8 cellular contexts compared by ENCODE assay signal in the genomic region with DNA sequence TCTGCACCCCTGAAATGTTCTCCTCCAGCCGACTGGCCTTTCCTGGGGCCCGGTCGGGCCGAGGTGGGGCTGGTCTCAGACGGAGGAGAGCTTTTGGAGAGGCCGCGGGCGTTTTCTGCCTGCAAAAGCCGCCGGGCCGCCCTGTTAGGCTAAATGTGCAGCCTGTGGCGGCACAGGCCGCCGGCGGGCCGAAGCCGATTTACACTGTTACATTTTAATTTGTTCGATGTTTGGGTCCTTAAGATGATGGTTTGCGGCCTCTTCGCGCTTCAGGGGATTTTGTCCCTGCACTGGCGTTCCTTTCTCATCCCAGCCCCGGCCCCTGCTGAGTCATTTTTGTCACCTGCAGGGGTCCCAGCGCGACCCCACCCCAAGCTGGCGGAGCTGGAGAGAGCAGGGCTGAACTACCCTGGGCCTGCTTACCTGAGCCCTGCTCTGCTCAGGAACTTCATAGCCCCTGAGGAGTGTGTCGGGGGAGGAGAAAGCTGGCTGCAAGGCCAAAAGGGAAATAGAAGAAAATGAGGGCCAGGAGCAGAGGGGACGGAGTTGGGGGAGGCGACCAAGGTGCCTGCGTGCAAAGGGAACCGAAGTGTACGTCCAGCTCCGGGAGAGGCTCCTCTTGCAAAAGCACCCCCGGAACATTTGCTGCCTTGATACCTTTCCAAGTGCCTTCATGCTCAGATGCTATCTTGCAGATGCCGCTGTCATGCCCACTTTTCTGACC. TPM values are rescaled to one million over a fixed set of nuclear protein-coding genes. Genes with fewer than 3 reads are reported as not detected.
DNase-seq lines count a peak whose midpoint lies in the region; ATAC-seq and TF ChIP-seq lines count a peak whose summit lies in the region.

No MANE protein-coding gene starts in this region.

- TF ChIP-seq CTCF in type B pancreatic cell (conservative IDR thresholded peaks at IDR 0.05): peak; percentile 12

- H3K9ac ChIP-seq in duodenal mucosa (ENCODE audit: low read depth in 1 of 2, low read length in 2 of 2): peak overlapping the region; percentile 56 to 70

- DNase-seq in SKM-1 (lab: John Stamatoyannopoulos, UW; ENCODE audit: unreplicated experiment): peak; percentile 1
- DNase-seq in SKM-1 treated with dmso at 0.1 percent for 144 hours (lab: John Stamatoyannopoulos, UW; ENCODE audit: unreplicated experiment): no peak
- peak in 1 of 2 experiments; percentile 29 for DNase-seq in SJSA1 (ENCODE audit: low read depth in 1 of 2, low spot score in 2 of 2)
- no peak for DNase-seq in type B pancreatic cell (ENCODE audit: extremely low spot score, unreplicated experiment)

- peak overlapping the region; percentile 39 for H3K4me3 ChIP-seq in SJSA1
- peak overlapping the region; percentile 60 to 68 for H3K4me3 ChIP-seq in duodenal mucosa (ENCODE audit: low read depth in 1 of 2, low read length in 2 of 2)
- peak overlapping the region; percentile 47 for H3K4me3 ChIP-seq in mesodermal cell (ENCODE audit: extremely low read depth, insufficient read depth, low read length, poor library complexity, severe bottlenecking)

- H3K4me1 Mint-ChIP-seq in type B pancreatic cell (ENCODE audit: unreplicated experiment): peaks cover 39% of the 10 kb centered on the region

- H3K27ac ChIP-seq in SJSA1 (peak overlapping the region; percentile 55; the same call in 1 of the 2 replicates), duodenal mucosa (ENCODE audit: low read depth, low read length) (peak overlapping the region; percentile 42), mesodermal cell (ENCODE audit: low read depth, low read length, severe bottlenecking) (peak overlapping the region; percentile 74)

- H3K9me3 Mint-ChIP-seq in type B pancreatic cell: no peaks in the 10 kb centered on the region

- H3K27me3 Mint-ChIP-seq in type B pancreatic cell: peaks cover 3% of the 10 kb centered on the region

- peak; percentile 17 for ATAC-seq in HG03159 (IDR thresholded peaks at IDR 0.05; ENCODE audit: unreplicated experiment)
- no peak for ATAC-seq in GM21529 (IDR thresholded peaks at IDR 0.05; ENCODE audit: unreplicated experiment)

- H3K36me3 ChIP-seq in SJSA1: peaks cover 23% of the 10 kb centered on the region
- H3K36me3 ChIP-seq in duodenal mucosa (ENCODE audit: control insufficient read depth in 1 of 2, insufficient read depth in 2 of 2, low read length in 2 of 2): peaks cover 0 to 5% of the 10 kb centered on the region in 2 donors
- H3K36me3 ChIP-seq in mesodermal cell (ENCODE audit: control insufficient read depth, insufficient read depth, low read length): peaks cover 6% of the 10 kb centered on the region

- peak overlapping the region; percentile 99 for H3K27ac Mint-ChIP-seq in type B pancreatic cell

- H3K9me3 ChIP-seq in SJSA1 (replicated peaks) (no peaks in the 10 kb centered on the region), duodenal mucosa (ENCODE audit: control insufficient read depth in 1 of 2, low read length in 2 of 2) (no peaks in the 10 kb centered on the region), mesodermal cell (ENCODE audit: control insufficient read depth, low read length) (no peaks in the 10 kb centered on the region)

- 3% methylated on average over 5 of the region's 35 CpGs; no CpG with 5 or more reads in 1 of the 2 experiments for WGBS in mesodermal cell (ENCODE audit: insufficient coverage in 2 of 2), 2 experiments

- H3K27me3 ChIP-seq in SJSA1 (replicated peaks) (no peaks in the 10 kb centered on the region), duodenal mucosa (ENCODE audit: control insufficient read depth in 1 of 2, insufficient read depth in 2 of 2, low read length in 2 of 2) (no peaks in the 10 kb centered on the region)

- peaks cover 18% of the 10 kb centered on the region for H3K36me3 Mint-ChIP-seq in type B pancreatic cell

- H3K4me1 ChIP-seq in SJSA1 (replicated peaks) (peaks cover 20% of the 10 kb centered on the region), duodenal mucosa (ENCODE audit: control insufficient read depth in 1 of 2, insufficient read depth in 2 of 2, low read length in 2 of 2) (peaks cover 13 to 19% of the 10 kb centered on the region in 2 donors), mesodermal cell (ENCODE audit: control insufficient read depth, insufficient read depth, low read length, poor library complexity, severe bottlenecking) (peaks cover 13% of the 10 kb centered on the region)

- peak overlapping the region; percentile 90 for H3K4me3 Mint-ChIP-seq in type B pancreatic cell

RNA-seq across cellular contexts. Expression of a gene that starts 0.9 kb away (rescaled TPM):
- total RNA-seq in SJSA1 (2014; rRNA removed; shearing (Covaris generic)): 175 and 198 TPM in 2 replicates
- polyA plus RNA-seq in mesodermal cell (2013, experiment 1 of 2): 95.1 TPM
- 102 TPM for polyA plus RNA-seq in mesodermal cell (2013, experiment 2 of 2)
- 157 and 202 TPM in 2 replicates for total RNA-seq in type B pancreatic cell (ENCODE audit: low replicate concordance)
